22 cellular contexts compared by ENCODE assay signal in the genomic region with DNA sequence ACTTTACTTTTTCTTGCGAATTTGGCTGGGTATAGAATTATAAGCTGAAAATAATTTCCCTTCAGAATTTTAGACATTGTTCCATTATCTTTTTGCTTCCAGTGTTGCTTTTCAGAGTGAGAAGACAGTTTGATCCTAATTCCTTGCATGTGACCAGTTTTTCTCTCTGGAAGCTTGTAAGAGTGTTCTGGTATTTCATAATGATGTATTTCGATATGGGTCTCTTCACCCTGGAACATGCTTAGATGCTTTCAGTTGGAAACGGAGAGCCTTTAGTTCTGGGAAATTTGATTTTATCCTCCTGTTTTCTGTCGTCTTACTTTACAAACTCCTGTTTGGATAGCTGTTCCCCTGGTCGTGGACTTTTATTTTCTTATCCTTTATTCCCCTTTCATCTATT. TPM values are rescaled to one million over a fixed set of nuclear protein-coding genes. Genes with fewer than 3 reads are reported as not detected.
"Had no signal": no experiment of that assay in that cellular context is flagged by ENCODE, and none has a peak within 500 bp of the region (broad histone marks: within the 10 kb centered on the region; RNA-seq: fewer than 3 reads in every experiment).

No MANE protein-coding gene starts in this region.

- H3K9me3 ChIP-seq: SJSA1, suprapubic skin had no signal

- H3K27ac ChIP-seq: SJSA1, suprapubic skin had no signal

- H3K4me1 Mint-ChIP-seq: activated B cell treated with CpG ODN at 0.5 μM for 24 hours; activated naive CD4-positive, alpha-beta T cell treated with anti-CD3 and anti-CD28 coated beads, Interleukin-2, amount 50 U/mL, for 24 hours had no signal

- H3K36me3 ChIP-seq: SJSA1, suprapubic skin had no signal

- H3K9me3 Mint-ChIP-seq: activated B cell treated with CpG ODN at 0.5 μM for 24 hours; activated CD8-positive, alpha-beta T cell treated with anti-CD3 and anti-CD28 coated beads for 36 hours; activated naive CD4-positive, alpha-beta T cell treated with anti-CD3 and anti-CD28 coated beads, Interleukin-2, amount 50 U/mL, for 24 hours had no signal

- H3K4me3 ChIP-seq: coronary artery, SJSA1, suprapubic skin had no signal

- H3K27me3 ChIP-seq: SJSA1, suprapubic skin had no signal

- DNase-seq: activated B cell treated with CpG ODN at 0.5 μM for 24 hours; activated CD4-positive, alpha-beta T cell treated with anti-CD3 and anti-CD28 coated beads for 48 hours; activated CD8-positive, alpha-beta memory T cell treated with anti-CD3 and anti-CD28 coated beads, Interleukin-2, amount 50 U/mL, for 4 hours; activated CD8-positive, alpha-beta T cell treated with anti-CD3 and anti-CD28 coated beads for 36 hours; activated effector memory CD4-positive, alpha-beta T cell treated with anti-CD3 and anti-CD28 coated beads, Interleukin-2, amount 50 U/mL, for 16 hours; central memory CD4-positive, alpha-beta T cell; effector CD8-positive, alpha-beta T cell; hypothalamus; mesendoderm; small intestine; stimulated activated CD4-positive, alpha-beta T cell treated with anti-CD3 and anti-CD28 coated beads, Interleukin-4, amount 100 ng/mL, for 4 hours; stimulated activated CD8-positive, alpha-beta memory T cell treated with anti-CD3 and anti-CD28 coated beads, Interleukin-4, amount 100 ng/mL, for 48 hours; stimulated activated naive CD4-positive, alpha-beta T cell treated with Interleukin-2 at 50 U/mL for 16 hours; trophoblast cell had no signal

- H3K4me3 Mint-ChIP-seq: activated B cell treated with CpG ODN at 0.5 μM for 24 hours; activated CD8-positive, alpha-beta T cell treated with anti-CD3 and anti-CD28 coated beads for 36 hours; activated naive CD4-positive, alpha-beta T cell treated with anti-CD3 and anti-CD28 coated beads, Interleukin-2, amount 50 U/mL, for 24 hours had no signal

- H3K36me3 Mint-ChIP-seq: activated naive CD4-positive, alpha-beta T cell treated with anti-CD3 and anti-CD28 coated beads, Interleukin-2, amount 50 U/mL, for 24 hours had no signal

- H3K27me3 Mint-ChIP-seq: activated CD8-positive, alpha-beta T cell treated with anti-CD3 and anti-CD28 coated beads for 36 hours had no signal

- ATAC-seq: activated CD8-positive, alpha-beta T cell treated with anti-CD3 and anti-CD28 coated beads for 36 hours had no signal

- H3K4me1 ChIP-seq: SJSA1 had no signal

- H3K27ac Mint-ChIP-seq: activated B cell treated with CpG ODN at 0.5 μM for 24 hours; activated CD8-positive, alpha-beta T cell treated with anti-CD3 and anti-CD28 coated beads for 36 hours; activated naive CD4-positive, alpha-beta T cell treated with anti-CD3 and anti-CD28 coated beads, Interleukin-2, amount 50 U/mL, for 24 hours had no signal

RNA-seq across cellular contexts. Expression of a gene that starts 13.9 kb away (rescaled TPM):
- polyA plus RNA-seq: neural cell had no signal

RNA-seq across cellular contexts. Expression of a gene that starts 53.4 kb away (rescaled TPM):
- total RNA-seq: activated B cell treated with CpG ODN at 0.5 μM for 24 hours; activated CD8-positive, alpha-beta T cell treated with anti-CD3 and anti-CD28 coated beads for 36 hours; glomerular endothelial cell; omental fat pad; SJSA1; suprapubic skin; T-helper 2 cell treated with Interferon-gamma antibody and Interleukin-4, amounts not matched to agents 100 ng/mL and 5 ng/mL, for 36 hours had no signal
- polyA plus RNA-seq: neural cell had no signal
